1 cellular context compared by ENCODE assay signal in the genomic region with DNA sequence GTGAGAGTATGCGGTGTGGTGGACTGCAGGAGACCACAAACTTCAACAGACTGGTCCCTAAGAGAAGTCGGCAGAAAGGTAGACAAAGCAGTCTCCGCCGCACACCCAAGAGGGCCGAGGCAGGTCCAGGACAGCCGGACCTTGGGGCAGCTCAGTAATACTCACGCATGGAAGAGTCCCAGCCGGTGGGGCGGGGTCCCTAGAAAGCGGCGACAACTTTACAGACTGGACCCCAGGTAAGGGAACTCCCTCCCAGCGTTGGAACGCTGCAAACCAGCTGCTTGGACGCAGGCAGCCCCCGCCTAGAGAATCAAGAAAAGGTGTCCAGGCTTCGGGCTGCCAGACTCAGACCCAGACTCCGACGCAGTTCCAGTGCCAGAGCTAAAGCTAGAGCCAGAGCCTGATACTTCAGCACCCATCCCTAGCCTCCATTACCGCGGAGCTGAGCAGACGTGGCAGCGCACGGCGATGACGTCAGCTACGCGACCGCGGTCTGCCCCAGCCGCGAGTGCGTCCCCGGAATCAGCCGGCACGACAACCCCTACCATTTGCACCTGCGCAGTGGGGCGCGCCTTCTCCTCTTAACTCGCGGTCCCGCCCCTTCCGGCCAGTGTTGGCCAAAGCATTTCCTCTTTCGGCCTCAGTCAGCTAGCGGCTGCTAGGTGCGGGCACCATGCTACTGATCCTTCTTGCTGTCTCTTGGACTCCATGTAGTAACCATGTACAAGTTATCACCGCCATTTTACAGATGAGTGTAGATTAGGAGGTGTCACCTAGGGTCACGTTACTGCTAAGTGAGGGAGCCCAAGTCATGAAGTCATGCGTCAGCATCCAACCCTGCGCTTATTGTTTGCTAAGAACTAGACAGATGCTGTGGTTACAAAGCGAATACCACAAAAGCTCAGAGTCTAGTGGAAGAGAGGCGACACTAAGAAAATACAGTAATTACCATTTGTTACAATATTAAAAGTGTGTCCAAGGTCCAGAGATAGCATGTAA.
TF ChIP-seq lines count a peak whose summit lies in the region.

A gene with protein sequence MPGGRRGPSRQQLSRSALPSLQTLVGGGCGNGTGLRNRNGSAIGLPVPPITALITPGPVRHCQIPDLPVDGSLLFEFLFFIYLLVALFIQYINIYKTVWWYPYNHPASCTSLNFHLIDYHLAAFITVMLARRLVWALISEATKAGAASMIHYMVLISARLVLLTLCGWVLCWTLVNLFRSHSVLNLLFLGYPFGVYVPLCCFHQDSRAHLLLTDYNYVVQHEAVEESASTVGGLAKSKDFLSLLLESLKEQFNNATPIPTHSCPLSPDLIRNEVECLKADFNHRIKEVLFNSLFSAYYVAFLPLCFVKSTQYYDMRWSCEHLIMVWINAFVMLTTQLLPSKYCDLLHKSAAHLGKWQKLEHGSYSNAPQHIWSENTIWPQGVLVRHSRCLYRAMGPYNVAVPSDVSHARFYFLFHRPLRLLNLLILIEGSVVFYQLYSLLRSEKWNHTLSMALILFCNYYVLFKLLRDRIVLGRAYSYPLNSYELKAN (minus strand): TSS at position 445 of the 999 bp plus-strand sequence. CDS start 1,541 bp downstream, outside the sequence.

TF ChIP-seq in HepG2, 621 proteins besides CTCF, POLR2A, EP300 and RAD21 (continued from another document and continues in another):
- TF ChIP-seq KLF12 (CRISPR knock-in tag; IDR thresholded peaks at IDR 0.05; ENCODE audit: borderline replicate concordance) (peak; percentile 76; the same call in 1 of the 2 replicates), ZSCAN21 (CRISPR knock-in tag; IDR thresholded peaks at IDR 0.05; ENCODE audit: borderline replicate concordance) (peak; percentile 76; the same call in 1 of the 2 replicates), JARID2 (CRISPR knock-in tag; IDR thresholded peaks at IDR 0.05; ENCODE audit: insufficient replicate concordance) (no peak), PRPF4 (IDR thresholded peaks at IDR 0.05; ENCODE audit: low read depth, low read length, poor library complexity, severe bottlenecking) (no peak), SRSF1 (optimal IDR thresholded peaks at IDR 0.05; ENCODE audit: low read depth, low read length) (peak; percentile 85), ZNF101 (CRISPR knock-in tag; IDR thresholded peaks at IDR 0.05; ENCODE audit: borderline replicate concordance, low read depth) (no peak), RFX1 (IDR thresholded peaks at IDR 0.05) (no peak), ZFP90 (CRISPR knock-in tag; IDR thresholded peaks at IDR 0.05; ENCODE audit: borderline replicate concordance) (peak; percentile 62; the same call in 1 of the 2 replicates), PAF1 (CRISPR knock-in tag; IDR thresholded peaks at IDR 0.05) (no peak), NFIB (CRISPR knock-in tag; IDR thresholded peaks at IDR 0.05; ENCODE audit: borderline replicate concordance) (no peak), YY1 (IDR thresholded peaks at IDR 0.05; ENCODE audit: insufficient read depth, insufficient replicate concordance, low read depth, low read length) (peak; percentile 94), ZNF34 (CRISPR knock-in tag; IDR thresholded peaks at IDR 0.05; ENCODE audit: borderline replicate concordance) (no peak), NFIC (IDR thresholded peaks at IDR 0.05; ENCODE audit: low read length) (peak; percentile 20; the same call in 1 of the 2 replicates), CREM (IDR thresholded peaks at IDR 0.05) (peak; percentile 100), CREM (CRISPR knock-in tag; IDR thresholded peaks at IDR 0.05) (peak; percentile 94), MBD4 (IDR thresholded peaks at IDR 0.05; ENCODE audit: borderline replicate concordance, low read length) (no peak), FOSL1 (CRISPR knock-in tag; IDR thresholded peaks at IDR 0.05; ENCODE audit: borderline replicate concordance) (no peak), RXRA (CRISPR knock-in tag; IDR thresholded peaks at IDR 0.05) (peak; percentile 75), ZNF441 (CRISPR knock-in tag; IDR thresholded peaks at IDR 0.05; ENCODE audit: borderline replicate concordance) (peak; percentile 77; the same call in 1 of the 2 replicates), RBFOX2 (IDR thresholded peaks at IDR 0.05; ENCODE audit: low read depth, low read length) (peak; percentile 95), ZNF446 (CRISPR knock-in tag; IDR thresholded peaks at IDR 0.05) (0 out of 2 replicates have a peak, but pooled peaks have one; percentile 29), ZNF296 (CRISPR knock-in tag; conservative IDR thresholded peaks at IDR 0.05) (no peak), HOXA3 (CRISPR knock-in tag; IDR thresholded peaks at IDR 0.05) (peak; percentile 99), ZNF546 (CRISPR knock-in tag; conservative IDR thresholded peaks at IDR 0.05) (peak; percentile 52; the same call in 1 of the 2 replicates), SMC3 (IDR thresholded peaks at IDR 0.05; ENCODE audit: low read length) (no peak), NR2F1 (CRISPR knock-in tag; IDR thresholded peaks at IDR 0.05) (0 out of 4 replicates have a peak, but pooled peaks have one; percentile 27 to 46), ZFAT (CRISPR knock-in tag; conservative IDR thresholded peaks at IDR 0.05) (no peak), RFXAP (CRISPR knock-in tag; IDR thresholded peaks at IDR 0.05; ENCODE audit: borderline replicate concordance) (peak; percentile 89; the same call in 1 of the 2 replicates)
- TF ChIP-seq, protein P1, sequence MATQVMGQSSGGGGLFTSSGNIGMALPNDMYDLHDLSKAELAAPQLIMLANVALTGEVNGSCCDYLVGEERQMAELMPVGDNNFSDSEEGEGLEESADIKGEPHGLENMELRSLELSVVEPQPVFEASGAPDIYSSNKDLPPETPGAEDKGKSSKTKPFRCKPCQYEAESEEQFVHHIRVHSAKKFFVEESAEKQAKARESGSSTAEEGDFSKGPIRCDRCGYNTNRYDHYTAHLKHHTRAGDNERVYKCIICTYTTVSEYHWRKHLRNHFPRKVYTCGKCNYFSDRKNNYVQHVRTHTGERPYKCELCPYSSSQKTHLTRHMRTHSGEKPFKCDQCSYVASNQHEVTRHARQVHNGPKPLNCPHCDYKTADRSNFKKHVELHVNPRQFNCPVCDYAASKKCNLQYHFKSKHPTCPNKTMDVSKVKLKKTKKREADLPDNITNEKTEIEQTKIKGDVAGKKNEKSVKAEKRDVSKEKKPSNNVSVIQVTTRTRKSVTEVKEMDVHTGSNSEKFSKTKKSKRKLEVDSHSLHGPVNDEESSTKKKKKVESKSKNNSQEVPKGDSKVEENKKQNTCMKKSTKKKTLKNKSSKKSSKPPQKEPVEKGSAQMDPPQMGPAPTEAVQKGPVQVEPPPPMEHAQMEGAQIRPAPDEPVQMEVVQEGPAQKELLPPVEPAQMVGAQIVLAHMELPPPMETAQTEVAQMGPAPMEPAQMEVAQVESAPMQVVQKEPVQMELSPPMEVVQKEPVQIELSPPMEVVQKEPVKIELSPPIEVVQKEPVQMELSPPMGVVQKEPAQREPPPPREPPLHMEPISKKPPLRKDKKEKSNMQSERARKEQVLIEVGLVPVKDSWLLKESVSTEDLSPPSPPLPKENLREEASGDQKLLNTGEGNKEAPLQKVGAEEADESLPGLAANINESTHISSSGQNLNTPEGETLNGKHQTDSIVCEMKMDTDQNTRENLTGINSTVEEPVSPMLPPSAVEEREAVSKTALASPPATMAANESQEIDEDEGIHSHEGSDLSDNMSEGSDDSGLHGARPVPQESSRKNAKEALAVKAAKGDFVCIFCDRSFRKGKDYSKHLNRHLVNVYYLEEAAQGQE (IDR thresholded peaks at IDR 0.05; ENCODE audit: borderline replicate concordance in 1 of 2, low read depth in 1 of 2, low read length in 2 of 2) = peak in 1 of 2 experiments; percentile 59; a peak in 1 of 4 replicates
- TF ChIP-seq, protein P2, sequence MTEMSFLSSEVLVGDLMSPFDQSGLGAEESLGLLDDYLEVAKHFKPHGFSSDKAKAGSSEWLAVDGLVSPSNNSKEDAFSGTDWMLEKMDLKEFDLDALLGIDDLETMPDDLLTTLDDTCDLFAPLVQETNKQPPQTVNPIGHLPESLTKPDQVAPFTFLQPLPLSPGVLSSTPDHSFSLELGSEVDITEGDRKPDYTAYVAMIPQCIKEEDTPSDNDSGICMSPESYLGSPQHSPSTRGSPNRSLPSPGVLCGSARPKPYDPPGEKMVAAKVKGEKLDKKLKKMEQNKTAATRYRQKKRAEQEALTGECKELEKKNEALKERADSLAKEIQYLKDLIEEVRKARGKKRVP (CRISPR knock-in tag; IDR thresholded peaks at IDR 0.05) = peak in 1 of 2 experiments; percentile 79; a peak in 2 of 4 replicates
- TF ChIP-seq, protein P3, sequence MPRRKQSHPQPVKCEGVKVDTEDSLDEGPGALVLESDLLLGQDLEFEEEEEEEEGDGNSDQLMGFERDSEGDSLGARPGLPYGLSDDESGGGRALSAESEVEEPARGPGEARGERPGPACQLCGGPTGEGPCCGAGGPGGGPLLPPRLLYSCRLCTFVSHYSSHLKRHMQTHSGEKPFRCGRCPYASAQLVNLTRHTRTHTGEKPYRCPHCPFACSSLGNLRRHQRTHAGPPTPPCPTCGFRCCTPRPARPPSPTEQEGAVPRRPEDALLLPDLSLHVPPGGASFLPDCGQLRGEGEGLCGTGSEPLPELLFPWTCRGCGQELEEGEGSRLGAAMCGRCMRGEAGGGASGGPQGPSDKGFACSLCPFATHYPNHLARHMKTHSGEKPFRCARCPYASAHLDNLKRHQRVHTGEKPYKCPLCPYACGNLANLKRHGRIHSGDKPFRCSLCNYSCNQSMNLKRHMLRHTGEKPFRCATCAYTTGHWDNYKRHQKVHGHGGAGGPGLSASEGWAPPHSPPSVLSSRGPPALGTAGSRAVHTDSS (CRISPR knock-in tag; conservative IDR thresholded peaks at IDR 0.05) = no peak
- TF ChIP-seq, protein P4, sequence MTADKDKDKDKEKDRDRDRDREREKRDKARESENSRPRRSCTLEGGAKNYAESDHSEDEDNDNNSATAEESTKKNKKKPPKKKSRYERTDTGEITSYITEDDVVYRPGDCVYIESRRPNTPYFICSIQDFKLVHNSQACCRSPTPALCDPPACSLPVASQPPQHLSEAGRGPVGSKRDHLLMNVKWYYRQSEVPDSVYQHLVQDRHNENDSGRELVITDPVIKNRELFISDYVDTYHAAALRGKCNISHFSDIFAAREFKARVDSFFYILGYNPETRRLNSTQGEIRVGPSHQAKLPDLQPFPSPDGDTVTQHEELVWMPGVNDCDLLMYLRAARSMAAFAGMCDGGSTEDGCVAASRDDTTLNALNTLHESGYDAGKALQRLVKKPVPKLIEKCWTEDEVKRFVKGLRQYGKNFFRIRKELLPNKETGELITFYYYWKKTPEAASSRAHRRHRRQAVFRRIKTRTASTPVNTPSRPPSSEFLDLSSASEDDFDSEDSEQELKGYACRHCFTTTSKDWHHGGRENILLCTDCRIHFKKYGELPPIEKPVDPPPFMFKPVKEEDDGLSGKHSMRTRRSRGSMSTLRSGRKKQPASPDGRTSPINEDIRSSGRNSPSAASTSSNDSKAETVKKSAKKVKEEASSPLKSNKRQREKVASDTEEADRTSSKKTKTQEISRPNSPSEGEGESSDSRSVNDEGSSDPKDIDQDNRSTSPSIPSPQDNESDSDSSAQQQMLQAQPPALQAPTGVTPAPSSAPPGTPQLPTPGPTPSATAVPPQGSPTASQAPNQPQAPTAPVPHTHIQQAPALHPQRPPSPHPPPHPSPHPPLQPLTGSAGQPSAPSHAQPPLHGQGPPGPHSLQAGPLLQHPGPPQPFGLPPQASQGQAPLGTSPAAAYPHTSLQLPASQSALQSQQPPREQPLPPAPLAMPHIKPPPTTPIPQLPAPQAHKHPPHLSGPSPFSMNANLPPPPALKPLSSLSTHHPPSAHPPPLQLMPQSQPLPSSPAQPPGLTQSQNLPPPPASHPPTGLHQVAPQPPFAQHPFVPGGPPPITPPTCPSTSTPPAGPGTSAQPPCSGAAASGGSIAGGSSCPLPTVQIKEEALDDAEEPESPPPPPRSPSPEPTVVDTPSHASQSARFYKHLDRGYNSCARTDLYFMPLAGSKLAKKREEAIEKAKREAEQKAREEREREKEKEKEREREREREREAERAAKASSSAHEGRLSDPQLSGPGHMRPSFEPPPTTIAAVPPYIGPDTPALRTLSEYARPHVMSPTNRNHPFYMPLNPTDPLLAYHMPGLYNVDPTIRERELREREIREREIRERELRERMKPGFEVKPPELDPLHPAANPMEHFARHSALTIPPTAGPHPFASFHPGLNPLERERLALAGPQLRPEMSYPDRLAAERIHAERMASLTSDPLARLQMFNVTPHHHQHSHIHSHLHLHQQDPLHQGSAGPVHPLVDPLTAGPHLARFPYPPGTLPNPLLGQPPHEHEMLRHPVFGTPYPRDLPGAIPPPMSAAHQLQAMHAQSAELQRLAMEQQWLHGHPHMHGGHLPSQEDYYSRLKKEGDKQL (CRISPR knock-in tag; IDR thresholded peaks at IDR 0.05; ENCODE audit: low read depth) = no peak
- TF ChIP-seq, protein P5, sequence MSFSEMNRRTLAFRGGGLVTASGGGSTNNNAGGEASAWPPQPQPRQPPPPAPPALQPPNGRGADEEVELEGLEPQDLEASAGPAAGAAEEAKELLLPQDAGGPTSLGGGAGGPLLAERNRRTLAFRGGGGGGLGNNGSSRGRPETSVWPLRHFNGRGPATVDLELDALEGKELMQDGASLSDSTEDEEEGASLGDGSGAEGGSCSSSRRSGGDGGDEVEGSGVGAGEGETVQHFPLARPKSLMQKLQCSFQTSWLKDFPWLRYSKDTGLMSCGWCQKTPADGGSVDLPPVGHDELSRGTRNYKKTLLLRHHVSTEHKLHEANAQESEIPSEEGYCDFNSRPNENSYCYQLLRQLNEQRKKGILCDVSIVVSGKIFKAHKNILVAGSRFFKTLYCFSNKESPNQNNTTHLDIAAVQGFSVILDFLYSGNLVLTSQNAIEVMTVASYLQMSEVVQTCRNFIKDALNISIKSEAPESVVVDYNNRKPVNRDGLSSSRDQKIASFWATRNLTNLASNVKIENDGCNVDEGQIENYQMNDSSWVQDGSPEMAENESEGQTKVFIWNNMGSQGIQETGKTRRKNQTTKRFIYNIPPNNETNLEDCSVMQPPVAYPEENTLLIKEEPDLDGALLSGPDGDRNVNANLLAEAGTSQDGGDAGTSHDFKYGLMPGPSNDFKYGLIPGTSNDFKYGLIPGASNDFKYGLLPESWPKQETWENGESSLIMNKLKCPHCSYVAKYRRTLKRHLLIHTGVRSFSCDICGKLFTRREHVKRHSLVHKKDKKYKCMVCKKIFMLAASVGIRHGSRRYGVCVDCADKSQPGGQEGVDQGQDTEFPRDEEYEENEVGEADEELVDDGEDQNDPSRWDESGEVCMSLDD (CRISPR knock-in tag; IDR thresholded peaks at IDR 0.05; ENCODE audit: borderline replicate concordance) = no peak
- TF ChIP-seq, protein P6, sequence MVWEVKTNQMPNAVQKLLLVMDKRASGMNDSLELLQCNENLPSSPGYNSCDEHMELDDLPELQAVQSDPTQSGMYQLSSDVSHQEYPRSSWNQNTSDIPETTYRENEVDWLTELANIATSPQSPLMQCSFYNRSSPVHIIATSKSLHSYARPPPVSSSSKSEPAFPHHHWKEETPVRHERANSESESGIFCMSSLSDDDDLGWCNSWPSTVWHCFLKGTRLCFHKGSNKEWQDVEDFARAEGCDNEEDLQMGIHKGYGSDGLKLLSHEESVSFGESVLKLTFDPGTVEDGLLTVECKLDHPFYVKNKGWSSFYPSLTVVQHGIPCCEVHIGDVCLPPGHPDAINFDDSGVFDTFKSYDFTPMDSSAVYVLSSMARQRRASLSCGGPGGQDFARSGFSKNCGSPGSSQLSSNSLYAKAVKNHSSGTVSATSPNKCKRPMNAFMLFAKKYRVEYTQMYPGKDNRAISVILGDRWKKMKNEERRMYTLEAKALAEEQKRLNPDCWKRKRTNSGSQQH (CRISPR knock-in tag; IDR thresholded peaks at IDR 0.05; ENCODE audit: low read depth) = peak; percentile 69; the same call in 1 of the 2 replicates
